1 cellular context compared by ENCODE assay signal in the genomic region with DNA sequence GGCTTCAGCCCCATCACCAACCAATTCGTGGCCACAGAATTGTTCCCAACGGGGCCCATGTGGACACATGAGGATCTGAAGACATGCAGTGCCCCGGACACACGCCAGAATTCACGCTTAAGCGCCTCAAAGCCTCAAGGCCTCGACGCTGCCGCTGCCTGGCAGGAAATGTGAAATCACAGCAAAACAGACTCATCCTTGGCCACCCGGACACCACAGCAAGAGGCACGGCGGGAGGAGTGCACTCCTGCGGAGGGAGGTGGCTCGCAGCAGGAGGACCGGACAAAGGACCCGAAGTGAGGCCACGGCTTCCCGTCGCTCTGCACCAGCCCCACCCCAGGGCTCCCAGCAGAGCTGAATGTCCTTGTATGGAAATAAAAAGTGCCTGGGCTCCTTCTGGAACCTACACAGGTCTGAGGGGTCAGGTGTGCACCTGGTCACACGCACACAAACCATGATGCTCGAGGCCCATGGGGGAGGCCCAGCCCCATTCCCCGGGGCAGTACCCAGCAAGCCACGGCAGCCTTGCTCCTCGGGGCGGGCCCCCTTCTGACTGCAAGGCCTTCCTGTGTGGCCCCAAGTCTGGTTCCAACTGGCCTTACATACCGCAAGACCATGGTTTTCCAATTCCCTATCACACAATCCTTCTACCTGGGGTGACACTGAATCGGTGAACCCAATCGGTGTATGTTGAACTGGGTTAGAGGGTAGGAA.
TF ChIP-seq lines count a peak whose summit lies in the region.

No MANE protein-coding gene starts in this region.

TF ChIP-seq in HepG2, 621 proteins besides CTCF, POLR2A, EP300 and RAD21:
- TF ChIP-seq ZNF768 (CRISPR knock-in tag; IDR thresholded peaks at IDR 0.05) (peak; percentile 15; the same call in 1 of the 2 replicates), AGO2 (optimal IDR thresholded peaks at IDR 0.05; ENCODE audit: low read depth, low read length) (peak; percentile 31), ZNF430 (CRISPR knock-in tag; IDR thresholded peaks at IDR 0.05) (no peak)
